Comparison of ENCODE assay signal across 8 cellular contexts in the genomic region with DNA sequence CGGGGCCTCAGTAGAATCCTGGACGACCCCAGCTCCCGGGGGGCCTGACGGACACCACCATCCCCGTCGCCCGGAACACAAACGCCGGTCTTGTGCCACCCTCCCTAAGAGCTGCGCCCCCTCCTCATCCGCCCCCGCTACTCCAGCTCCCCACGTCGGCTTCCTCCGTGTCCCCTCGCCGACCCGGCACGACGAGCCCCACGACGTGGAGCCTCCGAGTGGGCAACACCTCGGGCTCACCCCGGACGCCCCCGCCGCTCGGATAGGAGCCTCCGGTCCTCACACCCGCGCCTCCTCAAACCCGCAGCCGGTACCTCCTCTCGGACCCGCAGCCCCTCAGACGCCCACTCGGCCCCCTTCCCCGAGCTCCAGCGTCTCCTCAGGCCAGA. TPM values are rescaled to one million over a fixed set of nuclear protein-coding genes. Genes with fewer than 3 reads are reported as not detected.
DNase-seq lines count a peak whose midpoint lies in the region; ATAC-seq lines count a peak whose summit lies in the region.

No MANE protein-coding gene starts in this region.

- H3K4me1 Mint-ChIP-seq in activated naive CD8-positive, alpha-beta T cell treated with anti-CD3 and anti-CD28 coated beads, Interleukin-2, amount 10 ng/mL, durations not matched to agents 7 days and 5 days = peaks cover 43% of the 10 kb centered on the region
- peaks cover 25 to 57% of the 10 kb centered on the region in 2 donors for H3K4me1 Mint-ChIP-seq in stimulated activated naive B cell treated with anti-CD40 and anti-IgM and Interleukin-4, amounts not matched to agents 10 μg/mL and 1 μg/mL and 100 μg/mL, for 72 hours

- peaks cover 9% of the 10 kb centered on the region for H3K27me3 Mint-ChIP-seq in activated naive CD8-positive, alpha-beta T cell treated with anti-CD3 and anti-CD28 coated beads, Interleukin-2, amount 10 ng/mL, durations not matched to agents 7 days and 5 days
- peaks cover 6 to 7% of the 10 kb centered on the region in 2 donors for H3K27me3 Mint-ChIP-seq in stimulated activated naive B cell treated with anti-CD40 and anti-IgM and Interleukin-4, amounts not matched to agents 10 μg/mL and 1 μg/mL and 100 μg/mL, for 72 hours

- H3K27me3 ChIP-seq in iPS DF 6.9 (ENCODE audit: control insufficient read depth, insufficient read depth, low read length) = no peaks in the 10 kb centered on the region

- no CpG with 5 or more reads among the region's 40 CpGs for WGBS in iPS DF 6.9 (ENCODE audit: insufficient coverage, insufficient read length)

- H3K9me3 ChIP-seq in iPS DF 6.9 (ENCODE audit: control insufficient read depth, insufficient read depth, low read length) = no peaks in the 10 kb centered on the region

- H3K36me3 ChIP-seq in iPS DF 6.9 (ENCODE audit: control insufficient read depth, insufficient read depth, low read length) = no peaks in the 10 kb centered on the region

- peak overlapping the region; percentile 68 for H3K27ac Mint-ChIP-seq in activated naive CD8-positive, alpha-beta T cell treated with anti-CD3 and anti-CD28 coated beads, Interleukin-2, amount 10 ng/mL, durations not matched to agents 7 days and 5 days
- peak overlapping the region; percentile 77 for H3K27ac Mint-ChIP-seq in stimulated activated naive B cell treated with anti-CD40 and anti-IgM and Interleukin-4, amounts not matched to agents 10 μg/mL and 1 μg/mL and 100 μg/mL, for 72 hours

- H3K4me1 ChIP-seq in iPS DF 6.9 (ENCODE audit: control insufficient read depth, insufficient read depth, low read length) = peaks cover 3% of the 10 kb centered on the region; the same call in 1 of the 2 replicates

- H3K27ac ChIP-seq in iPS DF 6.9 (ENCODE audit: low read length) = no peak overlapping the region

- POLR2A ChIA-PET in activated naive CD8-positive, alpha-beta T cell treated with anti-CD3 and anti-CD28 coated beads, Interleukin-2, amount 10 ng/mL, durations not matched to agents 7 days and 5 days (lab: Charles Lee) = no interaction called here

- H3K9me3 Mint-ChIP-seq in activated naive CD8-positive, alpha-beta T cell treated with anti-CD3 and anti-CD28 coated beads, Interleukin-2, amount 10 ng/mL, durations not matched to agents 7 days and 5 days = no peaks in the 10 kb centered on the region
- H3K9me3 Mint-ChIP-seq in stimulated activated naive B cell treated with anti-CD40 and anti-IgM and Interleukin-4, amounts not matched to agents 10 μg/mL and 1 μg/mL and 100 μg/mL, for 72 hours = peaks cover 4 to 5% of the 10 kb centered on the region in 2 donors

- peak overlapping the region; percentile 82 for H3K4me3 Mint-ChIP-seq in activated naive CD8-positive, alpha-beta T cell treated with anti-CD3 and anti-CD28 coated beads, Interleukin-2, amount 10 ng/mL, durations not matched to agents 7 days and 5 days
- H3K4me3 Mint-ChIP-seq in stimulated activated naive B cell treated with anti-CD40 and anti-IgM and Interleukin-4, amounts not matched to agents 10 μg/mL and 1 μg/mL and 100 μg/mL, for 72 hours = peak overlapping the region; percentile 87 to 89

- peaks cover 3% of the 10 kb centered on the region for H3K36me3 Mint-ChIP-seq in activated naive CD8-positive, alpha-beta T cell treated with anti-CD3 and anti-CD28 coated beads, Interleukin-2, amount 10 ng/mL, durations not matched to agents 7 days and 5 days
- peaks cover 0 to 4% of the 10 kb centered on the region in 2 donors for H3K36me3 Mint-ChIP-seq in stimulated activated naive B cell treated with anti-CD40 and anti-IgM and Interleukin-4, amounts not matched to agents 10 μg/mL and 1 μg/mL and 100 μg/mL, for 72 hours

- DNase-seq in activated naive CD8-positive, alpha-beta T cell treated with anti-CD3 and anti-CD28 coated beads, Interleukin-2, amount 10 ng/mL, durations not matched to agents 7 days and 5 days = no peak
- no peak for DNase-seq in iPS DF 6.9 (ENCODE audit: low read depth, low spot score)
- peak; percentile 20 for DNase-seq in stimulated activated naive B cell treated with anti-CD40 and anti-IgM and Interleukin-4, amounts not matched to agents 10 μg/mL and 1 μg/mL and 100 μg/mL, for 72 hours
- DNase-seq in SW 1271 (lab: John Stamatoyannopoulos, UW) = no peak
- no peak for DNase-seq in HT-29 (ENCODE audit: low spot score)
- no peak for DNase-seq in SIG-M5 treated with dmso at 0.1 percent for 504 hours (lab: John Stamatoyannopoulos, UW; ENCODE audit: unreplicated experiment)

- peak overlapping the region; percentile 82 for H3K4me3 ChIP-seq in iPS DF 6.9 (ENCODE audit: low read length)

- peak; percentile 16 for ATAC-seq in GM19395 (IDR thresholded peaks at IDR 0.05; ENCODE audit: unreplicated experiment)
- ATAC-seq in HG03439 (IDR thresholded peaks at IDR 0.05; ENCODE audit: unreplicated experiment) = peak; percentile 5
- ATAC-seq in activated naive CD8-positive, alpha-beta T cell treated with anti-CD3 and anti-CD28 coated beads, Interleukin-2, amount 10 ng/mL, durations not matched to agents 7 days and 5 days (ENCODE audit: low read depth) = peak; percentile 2
- peak; percentile 17 to 20 for ATAC-seq in stimulated activated naive B cell treated with anti-CD40 and anti-IgM and Interleukin-4, amounts not matched to agents 10 μg/mL and 1 μg/mL and 100 μg/mL, for 72 hours (replicated peaks)

RNA-seq across cellular contexts. Expression of a gene that starts 0.5 kb away (rescaled TPM):
- total RNA-seq in activated naive CD8-positive, alpha-beta T cell treated with anti-CD3 and anti-CD28 coated beads, Interleukin-2, amount 10 ng/mL, durations not matched to agents 7 days and 5 days = 10 to 100 TPM; 30.4 to 33.6 TPM
- total RNA-seq in HT-29 (2014; rRNA removed; shearing (Covaris generic)) = 108 and 110 TPM in 2 replicates

RNA-seq across cellular contexts. Expression of a gene that starts 51.5 kb away (rescaled TPM):
- total RNA-seq in activated naive CD8-positive, alpha-beta T cell treated with anti-CD3 and anti-CD28 coated beads, Interleukin-2, amount 10 ng/mL, durations not matched to agents 7 days and 5 days = 1 to 10 TPM in 1 of 2 experiments, under 1 TPM in 1; 0.71 to 1.8 TPM
- 70.6 and 84.1 TPM in 2 replicates for total RNA-seq in HT-29 (2014; rRNA removed; shearing (Covaris generic))

Comparison
In these comparisons a context has a peak if more than half of its experiments do, and no peak if none do; other contexts are left out.
1. RNA of a gene that starts 51.5 kb away (total RNA-seq): 70.6 to 84.1 TPM in HT-29; 0.71 to 1.8 TPM in activated naive CD8-positive, alpha-beta T cell treated with anti-CD3 and anti-CD28 coated beads, Interleukin-2, amount 10 ng/mL, durations not matched to agents 7 days and 5 days; every median in the first group is over 10 times any median in the second.
2. Peak in every context shown above with its lines, with median percentiles within 50 percentile points of each other: ATAC-seq.